In the genomic region with DNA sequence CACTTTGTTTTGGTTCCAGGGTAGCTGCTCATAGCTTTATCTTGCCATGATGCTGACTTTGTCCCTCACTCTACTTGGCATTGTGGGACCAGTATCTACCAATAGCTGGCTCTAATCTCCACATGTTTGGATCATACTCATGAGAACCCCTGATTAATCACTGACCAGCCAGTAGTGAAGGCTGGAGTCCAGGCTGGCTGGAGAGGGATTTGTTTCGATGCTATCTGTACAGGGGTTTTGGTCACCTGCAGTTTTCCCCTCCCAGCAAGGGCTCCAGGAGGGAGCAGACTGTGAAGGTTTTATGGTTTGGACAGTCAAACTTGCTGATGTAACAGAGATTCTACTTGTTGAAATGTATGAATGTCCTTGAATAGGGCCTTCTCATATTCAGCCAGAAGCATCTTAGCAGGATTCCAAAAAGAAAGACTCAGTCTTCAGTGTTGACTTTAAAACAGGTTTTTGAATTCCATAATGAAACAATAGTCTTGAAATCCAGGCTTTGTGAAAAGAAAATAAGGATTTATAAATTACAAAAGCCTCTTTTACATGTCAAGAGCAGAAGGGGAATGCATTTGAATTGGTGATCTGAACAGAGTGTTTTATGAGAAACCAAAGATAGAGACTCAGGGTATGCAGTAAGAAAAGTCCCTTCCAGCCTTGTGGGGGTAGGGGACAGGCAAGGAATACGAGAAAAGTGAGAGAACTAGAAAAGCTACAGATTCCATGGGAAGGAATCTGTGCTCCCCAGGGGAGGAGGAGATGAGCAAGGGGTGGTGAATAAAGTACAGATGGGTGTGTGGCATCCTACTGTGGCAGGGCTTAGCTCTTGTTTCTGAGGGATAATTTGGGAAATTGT, we compare ENCODE assay signal across 31 cellular contexts.
"Had no signal": no experiment of that assay in that cellular context is flagged by ENCODE, and none has a peak within 500 bp of the region (broad histone marks: within the 10 kb centered on the region; RNA-seq: fewer than 3 reads in every experiment).

No MANE protein-coding gene starts in this region.

- H3K9me3 ChIP-seq: esophagus muscularis mucosa, heart left ventricle, pancreas, psoas muscle, sigmoid colon, vagina had no signal

- H3K4me1 Mint-ChIP-seq: activated CD4-positive, alpha-beta memory T cell treated with anti-CD3 and anti-CD28 coated beads, Interleukin-2, amount 10 ng/mL, durations not matched to agents 7 days and 5 days; activated CD4-positive, alpha-beta T cell treated with anti-CD3 and anti-CD28 coated beads, Interleukin-2, amount 10 ng/mL, durations not matched to agents 24 days and 14 days; activated naive CD4-positive, alpha-beta T cell treated with anti-CD3 and anti-CD28 coated beads, Interleukin-2, amount 10 ng/mL, durations not matched to agents 7 days and 5 days; activated naive CD8-positive, alpha-beta T cell treated with anti-CD3 and anti-CD28 coated beads, Interleukin-2, amount 10 ng/mL, durations not matched to agents 7 days and 5 days; naive thymus-derived CD4-positive, alpha-beta T cell; stimulated activated memory B cell treated with anti-CD40 and anti-IgM and Interleukin-4, amounts not matched to agents 10 μg/mL and 1 μg/mL and 100 μg/mL, for 72 hours; stimulated activated naive CD8-positive, alpha-beta T cell treated with anti-CD3 and anti-CD28 coated beads, Interleukin-15, amount 100 ng/mL, for 72 hours had no signal

- DNase-seq: activated CD4-positive, alpha-beta memory T cell treated with anti-CD3 and anti-CD28 coated beads, Interleukin-2, amount 10 ng/mL, durations not matched to agents 7 days and 5 days; activated CD4-positive, alpha-beta T cell treated with anti-CD3 and anti-CD28 coated beads, Interleukin-2, amount 10 ng/mL, durations not matched to agents 24 days and 14 days; activated CD4-positive, CD25-positive, alpha-beta regulatory T cell treated with anti-CD3 and anti-CD28 coated beads, Interleukin-2, amount 50 U/mL, for 72 hours; activated CD8-positive, alpha-beta memory T cell treated with anti-CD3 and anti-CD28 coated beads, Interleukin-2, amount 50 U/mL, for 48 hours; activated gamma-delta T cell; activated naive CD4-positive, alpha-beta T cell treated with anti-CD3 and anti-CD28 coated beads, Interleukin-2, amount 10 ng/mL, durations not matched to agents 7 days and 5 days; activated naive CD8-positive, alpha-beta T cell treated with anti-CD3 and anti-CD28 coated beads, Interleukin-2, amount 10 ng/mL, durations not matched to agents 7 days and 5 days; activated T-cell treated with anti-CD3 and anti-CD28 coated beads, Interleukin-2, amount 50 U/mL, for 24 hours; amniotic stem cell; caudate nucleus; foreskin keratinocyte; heart left ventricle; hypothalamus; midbrain; naive thymus-derived CD4-positive, alpha-beta T cell; nucleus accumbens; pancreas; psoas muscle; sigmoid colon; small intestine; stimulated activated CD4-positive, alpha-beta T cell treated with anti-CD3 and anti-CD28 coated beads, Interleukin-4, amount 100 ng/mL, for 4 hours; stimulated activated CD8-positive, alpha-beta memory T cell treated with anti-CD3 and anti-CD28 coated beads, Interleukin-4, amount 100 ng/mL, for 48 hours; stimulated activated naive CD8-positive, alpha-beta T cell treated with anti-CD3 and anti-CD28 coated beads, Interleukin-15, amount 100 ng/mL, for 72 hours; substantia nigra; T-helper 9 cell; WERI-Rb-1 had no signal

- H3K4me1 ChIP-seq: esophagus muscularis mucosa, foreskin keratinocyte, heart left ventricle, pancreas, psoas muscle, sigmoid colon, vagina had no signal

- H3K27ac Mint-ChIP-seq: activated CD4-positive, alpha-beta memory T cell treated with anti-CD3 and anti-CD28 coated beads, Interleukin-2, amount 10 ng/mL, durations not matched to agents 7 days and 5 days; activated CD4-positive, alpha-beta T cell treated with anti-CD3 and anti-CD28 coated beads, Interleukin-2, amount 10 ng/mL, durations not matched to agents 24 days and 14 days; activated naive CD4-positive, alpha-beta T cell treated with anti-CD3 and anti-CD28 coated beads, Interleukin-2, amount 10 ng/mL, durations not matched to agents 7 days and 5 days; activated naive CD8-positive, alpha-beta T cell treated with anti-CD3 and anti-CD28 coated beads, Interleukin-2, amount 10 ng/mL, durations not matched to agents 7 days and 5 days; activated T-cell treated with anti-CD3 and anti-CD28 coated beads, Interleukin-2, amount 50 U/mL, for 24 hours; naive thymus-derived CD4-positive, alpha-beta T cell; stimulated activated memory B cell treated with anti-CD40 and anti-IgM and Interleukin-4, amounts not matched to agents 10 μg/mL and 1 μg/mL and 100 μg/mL, for 72 hours; stimulated activated naive CD8-positive, alpha-beta T cell treated with anti-CD3 and anti-CD28 coated beads, Interleukin-15, amount 100 ng/mL, for 72 hours; T-helper 1 cell treated with Interleukin-12 subunit alpha and Interleukin-12 subunit beta and Interleukin-4 antibody, amounts not matched to agents 30 μg/mL and 1 μg/mL, for 36 hours; type B pancreatic cell had no signal

- H3K27me3 ChIP-seq: esophagus muscularis mucosa, foreskin keratinocyte, heart left ventricle, pancreas, sigmoid colon, vagina had no signal

- ATAC-seq: foreskin keratinocyte; heart left ventricle; naive thymus-derived CD4-positive, alpha-beta T cell; pancreas; psoas muscle; stimulated activated memory B cell treated with anti-CD40 and anti-IgM and Interleukin-4, amounts not matched to agents 10 μg/mL and 1 μg/mL and 100 μg/mL, for 72 hours; stimulated activated naive CD8-positive, alpha-beta T cell treated with anti-CD3 and anti-CD28 coated beads, Interleukin-15, amount 100 ng/mL, for 72 hours had no signal

- H3K36me3 Mint-ChIP-seq: activated naive CD4-positive, alpha-beta T cell treated with anti-CD3 and anti-CD28 coated beads, Interleukin-2, amount 10 ng/mL, durations not matched to agents 7 days and 5 days; activated naive CD8-positive, alpha-beta T cell treated with anti-CD3 and anti-CD28 coated beads, Interleukin-2, amount 10 ng/mL, durations not matched to agents 7 days and 5 days; naive thymus-derived CD4-positive, alpha-beta T cell; stimulated activated memory B cell treated with anti-CD40 and anti-IgM and Interleukin-4, amounts not matched to agents 10 μg/mL and 1 μg/mL and 100 μg/mL, for 72 hours; type B pancreatic cell had no signal

- H3K4me3 Mint-ChIP-seq: activated CD4-positive, alpha-beta memory T cell treated with anti-CD3 and anti-CD28 coated beads, Interleukin-2, amount 10 ng/mL, durations not matched to agents 7 days and 5 days; activated CD4-positive, alpha-beta T cell treated with anti-CD3 and anti-CD28 coated beads, Interleukin-2, amount 10 ng/mL, durations not matched to agents 24 days and 14 days; activated naive CD4-positive, alpha-beta T cell treated with anti-CD3 and anti-CD28 coated beads, Interleukin-2, amount 10 ng/mL, durations not matched to agents 7 days and 5 days; activated naive CD8-positive, alpha-beta T cell treated with anti-CD3 and anti-CD28 coated beads, Interleukin-2, amount 10 ng/mL, durations not matched to agents 7 days and 5 days; activated T-cell treated with anti-CD3 and anti-CD28 coated beads, Interleukin-2, amount 50 U/mL, for 24 hours; naive thymus-derived CD4-positive, alpha-beta T cell; stimulated activated memory B cell treated with anti-CD40 and anti-IgM and Interleukin-4, amounts not matched to agents 10 μg/mL and 1 μg/mL and 100 μg/mL, for 72 hours; stimulated activated naive CD8-positive, alpha-beta T cell treated with anti-CD3 and anti-CD28 coated beads, Interleukin-15, amount 100 ng/mL, for 72 hours; T-helper 1 cell treated with Interleukin-12 subunit alpha and Interleukin-12 subunit beta and Interleukin-4 antibody, amounts not matched to agents 30 μg/mL and 1 μg/mL, for 36 hours; type B pancreatic cell had no signal

- H3K27ac ChIP-seq: esophagus muscularis mucosa, foreskin keratinocyte, heart left ventricle, pancreas, psoas muscle, sigmoid colon, vagina, WERI-Rb-1 had no signal

- H3K36me3 ChIP-seq: esophagus muscularis mucosa, heart left ventricle, pancreas, sigmoid colon, vagina, WERI-Rb-1 had no signal

- H3K4me3 ChIP-seq: esophagus muscularis mucosa, heart left ventricle, pancreas, psoas muscle, sigmoid colon, vagina had no signal

- H3K9me3 Mint-ChIP-seq: activated CD4-positive, alpha-beta memory T cell treated with anti-CD3 and anti-CD28 coated beads, Interleukin-2, amount 10 ng/mL, durations not matched to agents 7 days and 5 days; activated CD4-positive, alpha-beta T cell treated with anti-CD3 and anti-CD28 coated beads, Interleukin-2, amount 10 ng/mL, durations not matched to agents 24 days and 14 days; activated naive CD4-positive, alpha-beta T cell treated with anti-CD3 and anti-CD28 coated beads, Interleukin-2, amount 10 ng/mL, durations not matched to agents 7 days and 5 days; activated naive CD8-positive, alpha-beta T cell treated with anti-CD3 and anti-CD28 coated beads, Interleukin-2, amount 10 ng/mL, durations not matched to agents 7 days and 5 days; activated T-cell treated with anti-CD3 and anti-CD28 coated beads, Interleukin-2, amount 50 U/mL, for 24 hours; stimulated activated memory B cell treated with anti-CD40 and anti-IgM and Interleukin-4, amounts not matched to agents 10 μg/mL and 1 μg/mL and 100 μg/mL, for 72 hours; stimulated activated naive CD8-positive, alpha-beta T cell treated with anti-CD3 and anti-CD28 coated beads, Interleukin-15, amount 100 ng/mL, for 72 hours; T-helper 1 cell treated with Interleukin-12 subunit alpha and Interleukin-12 subunit beta and Interleukin-4 antibody, amounts not matched to agents 30 μg/mL and 1 μg/mL, for 36 hours; type B pancreatic cell had no signal
